ENCODE assay signal across 33 cellular contexts in genomic region chr12:121156365-121156764, GRCh38. TPM values are rescaled to one million over a fixed set of nuclear protein-coding genes. Genes with fewer than 3 reads are reported as not detected.
"Had no signal": no experiment of that assay in that cellular context is flagged by ENCODE, and none has a peak within 500 bp of the region (broad histone marks: within the 10 kb centered on the region; RNA-seq: fewer than 3 reads in every experiment).

No MANE protein-coding gene starts in this region.

- DNase-seq: dermis blood vessel endothelial cell; effector memory CD8-positive, alpha-beta T cell; erythroblast; esophagus squamous epithelium; foreskin melanocyte; glutamatergic neuron; heart right ventricle; hypothalamus; immature natural killer cell; islet precursor cell; kidney glomerular epithelial cell; left colon; left ventricle myocardium inferior; lower lobe of right lung; natural killer cell; pancreas; stimulated activated CD4-positive, alpha-beta T cell treated with anti-CD3 and anti-CD28 coated beads, Interleukin-12 subunit alpha, Interleukin-12 subunit beta, amount 100 ng/mL, for 4 hours; stimulated activated CD4-positive, alpha-beta T cell treated with anti-CD3 and anti-CD28 coated beads, Interleukin-1b, Interleukin-23, amount 100 ng/mL, for 48 hours; stimulated activated CD4-positive, alpha-beta T cell treated with anti-CD3 and anti-CD28 coated beads, Interleukin-4, amount 100 ng/mL, for 1 hour; stimulated activated CD8-positive, alpha-beta memory T cell treated with anti-CD3 and anti-CD28 coated beads, Interleukin-4, amount 100 ng/mL, for 48 hours; stimulated activated naive CD4-positive, alpha-beta T cell treated with Interleukin-2 at 50 U/mL for 16 hours; substantia nigra; upper lobe of left lung had no signal

- FAIRE-seq: endometrium, pancreas, urothelium cell line had no signal

- H3K27ac ChIP-seq: coronary artery, esophagus squamous epithelium, heart right ventricle, left ventricle myocardium inferior, lower lobe of right lung, neutrophil, pancreas, thoracic aorta, tibial nerve, upper lobe of left lung had no signal

- ATAC-seq: effector memory CD8-positive, alpha-beta T cell; heart right ventricle; left colon; lower lobe of right lung; natural killer cell; pancreas; sciatic nerve had no signal

- H3K4me3 ChIP-seq: coronary artery, esophagus squamous epithelium, heart right ventricle, left ventricle myocardium inferior, lower lobe of right lung, pancreas, smooth muscle cell, thoracic aorta, tibial nerve, upper lobe of left lung had no signal

- H3K4me2 ChIP-seq: smooth muscle cell had no signal

- H3K4me1 ChIP-seq: esophagus squamous epithelium, left ventricle myocardium inferior, lower lobe of right lung, pancreas, tibial nerve, upper lobe of left lung had no signal

- H3K36me3 ChIP-seq: neutrophil, pancreas had no signal

- H3K27me3 ChIP-seq: esophagus squamous epithelium, heart right ventricle, neutrophil, pancreas, tibial nerve, upper lobe of left lung had no signal

- H3K9me3 ChIP-seq: esophagus squamous epithelium, neutrophil, pancreas had no signal

RNA-seq across cellular contexts. Expression of gene P2RX7, which starts 23.7 kb away (rescaled TPM):
- total RNA-seq: progenitor cell of endocrine pancreas had no signal
- polyA plus RNA-seq: neural cell had no signal
